In the genomic region with DNA sequence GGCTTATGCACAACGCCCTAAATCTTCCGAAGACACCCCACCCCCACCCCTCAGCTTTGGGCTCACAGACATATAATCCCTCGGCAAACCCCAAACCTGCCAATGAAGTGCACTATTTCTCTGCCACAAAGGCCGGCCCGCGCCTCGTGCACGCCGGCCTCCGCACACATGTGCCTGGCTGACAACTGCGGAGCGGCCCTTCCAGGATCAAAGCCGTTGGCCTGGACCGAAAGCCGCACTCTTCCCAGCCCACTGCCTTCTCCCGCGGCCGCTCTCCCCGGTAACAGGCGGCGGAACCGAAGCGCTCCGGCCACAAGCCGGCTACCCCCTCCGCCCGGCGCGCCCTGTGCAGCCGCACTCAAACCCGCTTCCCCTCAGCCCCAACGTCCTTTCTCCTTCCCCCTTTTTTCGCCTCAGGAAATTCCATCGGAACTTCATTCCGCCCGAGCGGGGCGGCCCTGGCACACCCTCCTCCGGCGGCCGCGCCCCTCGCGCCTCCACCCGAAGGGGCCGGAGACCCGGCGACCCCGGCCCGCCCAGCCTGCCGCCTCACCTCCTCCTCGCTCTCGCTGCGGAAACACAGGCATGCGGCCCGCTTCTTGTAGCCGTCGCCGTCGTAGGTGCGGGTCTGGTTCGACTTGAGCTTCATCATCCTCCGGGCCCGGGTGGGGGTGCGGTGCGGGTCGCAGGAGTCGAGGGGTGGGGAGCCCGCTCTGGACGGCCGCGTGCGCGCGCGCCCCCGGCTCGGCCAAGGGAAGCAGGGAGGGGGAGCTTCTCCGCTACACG, we compare ENCODE assay signal across 8 cellular contexts. TPM values are rescaled to one million over a fixed set of nuclear protein-coding genes. Genes with fewer than 3 reads are reported as not detected.
DNase-seq lines count a peak whose midpoint lies in the region; ATAC-seq lines count a peak whose summit lies in the region.

No MANE protein-coding gene starts in this region.

- ATAC-seq in sciatic nerve: peak; percentile 45

- DNase-seq in HAP-1 (ENCODE audit: low spot score in 2 of 2): peak; percentile 67 to 75
- peak; percentile 54 for DNase-seq in MG63
- peak; percentile 21 for DNase-seq in T follicular helper cell (ENCODE audit: low read depth)
- DNase-seq in amygdala (lab: John Stamatoyannopoulos, UW): peak in 44 of 56 donors; percentile 23 to 87 (median 63)
- DNase-seq in hippocampal formation (lab: John Stamatoyannopoulos, UW): peak; percentile 21 to 63
- DNase-seq in sciatic nerve (ENCODE audit: low spot score): peak; percentile 80
- no peak for DNase-seq in middle frontal gyrus (ENCODE audit: extremely low spot score, low spot score)

- H3K9me3 ChIP-seq in HAP-1: peaks cover 11% of the 10 kb centered on the region
- H3K9me3 ChIP-seq in MG63: no peaks in the 10 kb centered on the region

- no peaks in the 10 kb centered on the region for H3K27me3 ChIP-seq in HAP-1 (ENCODE audit: low read depth)
- no peaks in the 10 kb centered on the region for H3K27me3 ChIP-seq in MG63

- intact Hi-C loops in sciatic nerve (cut with DNase I): no loop called here

- no peaks in the 10 kb centered on the region for H3K36me3 ChIP-seq in HAP-1 (replicated peaks)
- H3K36me3 ChIP-seq in MG63: no peaks in the 10 kb centered on the region

- H3K4me3 ChIP-seq in GM08714 (ENCODE audit: low read length) (peak overlapping the region; percentile 86), HAP-1 (peak overlapping the region; percentile 61), MG63 (peak overlapping the region; percentile 68)

- H3K4me1 ChIP-seq in HAP-1: peaks cover 20% of the 10 kb centered on the region

- in situ Hi-C loops in HAP-1 (cut with MboI; ENCODE audit: low sequenced_read_pairs): no loop called here

RNA-seq across cellular contexts. Expression of a gene that starts 0.6 kb away (rescaled TPM):
- total RNA-seq in MG63 (2014; rRNA removed; shearing (Covaris generic); ENCODE audit: low replicate concordance): 2.6 and 6.2 TPM in 2 replicates
- 83.1 TPM for total RNA-seq in sciatic nerve

RNA-seq across cellular contexts. Expression of a gene that starts 34.0 kb away (rescaled TPM):
- total RNA-seq in MG63 (2014; rRNA removed; shearing (Covaris generic); ENCODE audit: low replicate concordance): 2,114 and 2,633 TPM in 2 replicates
- total RNA-seq in sciatic nerve: 744 TPM

Comparison
In these comparisons a context has a peak if more than half of its experiments do, and no peak if none do; other contexts are left out.
1. RNA of a gene that starts 0.6 kb away (total RNA-seq): 83.1 TPM in sciatic nerve (single experiment); 2.6 to 6.2 TPM in MG63; every median in the first group is over 10 times any median in the second.
2. Peak in every context shown above with its lines, with median percentiles within 50 percentile points of each other: H3K4me3 ChIP-seq.